ENCODE assay signal across 11 cellular contexts in the genomic region with DNA sequence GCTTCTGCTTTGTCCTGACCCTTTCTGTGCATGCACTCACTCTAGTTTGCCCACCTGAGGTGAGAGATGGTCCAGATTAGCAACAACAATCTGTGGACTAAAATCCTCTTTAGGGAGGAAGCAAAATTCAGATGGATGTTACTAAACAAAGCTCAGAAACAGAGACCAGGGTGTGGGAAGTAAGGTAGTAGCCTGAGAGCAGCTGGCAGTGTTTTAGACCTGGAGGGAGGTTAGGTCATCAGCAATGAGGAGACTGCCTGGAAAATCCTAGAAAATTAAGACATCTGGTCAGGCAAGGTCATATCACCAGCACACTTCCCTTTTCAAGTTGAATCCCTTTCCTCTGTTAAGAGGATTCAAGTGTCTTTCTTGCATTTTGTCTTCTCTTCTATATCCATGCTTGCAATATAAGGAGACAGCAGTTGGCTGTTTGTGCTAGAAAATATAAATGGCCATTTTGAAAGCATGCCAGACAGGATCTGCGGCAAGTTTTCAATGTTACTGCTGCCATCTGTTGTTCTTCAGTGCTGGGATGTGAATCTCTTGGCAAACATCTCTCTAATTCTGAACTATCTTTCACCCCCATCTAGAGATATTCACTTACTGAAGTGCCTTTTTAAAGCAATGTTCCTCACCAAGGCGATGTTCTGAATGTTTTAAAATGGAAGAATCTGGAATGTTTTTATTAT.
DNase-seq lines count a peak whose midpoint lies in the region; ATAC-seq and TF ChIP-seq lines count a peak whose summit lies in the region.
"Had no signal": no experiment of that assay in that cellular context is flagged by ENCODE, and none has a peak within 500 bp of the region (broad histone marks: within the 10 kb centered on the region; RNA-seq: fewer than 3 reads in every experiment).

No MANE protein-coding gene starts in this region.

- H3K4me3 Mint-ChIP-seq in HFFc6: no peak overlapping the region
- H3K4me3 Mint-ChIP-seq: activated CD4-positive, alpha-beta T cell treated with anti-CD3 and anti-CD28 coated beads for 36 hours; CD4-positive, alpha-beta memory T cell had no signal

- peaks cover 26% of the 10 kb centered on the region for H3K36me3 Mint-ChIP-seq in HFFc6 (ENCODE audit: low read depth)
- H3K36me3 Mint-ChIP-seq: CD4-positive, alpha-beta memory T cell had no signal

- H3K27ac Mint-ChIP-seq in HFFc6: peak overlapping the region; percentile 62
- H3K27ac Mint-ChIP-seq: activated CD4-positive, alpha-beta T cell treated with anti-CD3 and anti-CD28 coated beads for 36 hours; CD4-positive, alpha-beta memory T cell had no signal

- no peaks in the 10 kb centered on the region for H3K36me3 ChIP-seq in ascending aorta
- H3K36me3 ChIP-seq: ovary had no signal

- no peak for ATAC-seq in GM19328 (IDR thresholded peaks at IDR 0.05; ENCODE audit: unreplicated experiment)
- ATAC-seq: activated CD4-positive, alpha-beta T cell treated with anti-CD3 and anti-CD28 coated beads for 36 hours had no signal

- no peaks in the 10 kb centered on the region for H3K4me1 ChIP-seq in ascending aorta

- no peak overlapping the region for H3K4me3 ChIP-seq in ascending aorta
- H3K4me3 ChIP-seq: ovary had no signal

- H3K9me3 Mint-ChIP-seq in HFFc6: no peaks in the 10 kb centered on the region

- intact Hi-C loops in ascending aorta (cut with DNase I): no loop called here

- no peaks in the 10 kb centered on the region for H3K27me3 Mint-ChIP-seq in HFFc6 (ENCODE audit: insufficient read depth)
- H3K27me3 Mint-ChIP-seq: activated CD4-positive, alpha-beta T cell treated with anti-CD3 and anti-CD28 coated beads for 36 hours; CD4-positive, alpha-beta memory T cell had no signal

- no peak overlapping the region for H3K27ac ChIP-seq in ascending aorta
- H3K27ac ChIP-seq: ovary had no signal

- no peaks in the 10 kb centered on the region for H3K27me3 ChIP-seq in ascending aorta

- H3K9me3 ChIP-seq in ascending aorta: no peaks in the 10 kb centered on the region
- H3K9me3 ChIP-seq: ovary had no signal

- TF ChIP-seq CTCF in HFFc6 (IDR thresholded peaks at IDR 0.05) (no peak), ascending aorta (IDR thresholded peaks at IDR 0.05) (no peak)

- DNase-seq in AG08395 (ENCODE audit: low spot score): peak; percentile 47
- DNase-seq in HFFc6: no peak
- peak; percentile 64 for DNase-seq in amniotic epithelial cell (ENCODE audit: low read depth)
- DNase-seq in iris pigment epithelial cell (ENCODE audit: low read depth): peak; percentile 70
- no peak for DNase-seq in ascending aorta (ENCODE audit: low spot score in 2 of 2)
- DNase-seq in GDM1 (lab: John Stamatoyannopoulos, UW): no peak
- no peak for DNase-seq in activated gamma-delta T cell treated with Interleukin-2 at 50 U/mL for 16 hours
- DNase-seq: activated CD4-positive, alpha-beta T cell treated with anti-CD3 and anti-CD28 coated beads for 36 hours; CD4-positive, alpha-beta memory T cell had no signal

- H3K4me1 Mint-ChIP-seq in HFFc6 (ENCODE audit: low read depth): peaks cover 34% of the 10 kb centered on the region
- H3K4me1 Mint-ChIP-seq: activated CD4-positive, alpha-beta T cell treated with anti-CD3 and anti-CD28 coated beads for 36 hours; CD4-positive, alpha-beta memory T cell had no signal

Comparison
In these comparisons a context has a peak if more than half of its experiments do, and no peak if none do; other contexts are left out.
1. DNase-seq: peak in AG08395 (single experiment), amniotic epithelial cell (single experiment) and iris pigment epithelial cell (single experiment); none in HFFc6 (single experiment), ascending aorta (0 of 2), GDM1 (single experiment) and activated gamma-delta T cell treated with Interleukin-2 at 50 U/mL for 16 hours (single experiment).